ENCODE assay signal across 1 cellular context in the genomic region with DNA sequence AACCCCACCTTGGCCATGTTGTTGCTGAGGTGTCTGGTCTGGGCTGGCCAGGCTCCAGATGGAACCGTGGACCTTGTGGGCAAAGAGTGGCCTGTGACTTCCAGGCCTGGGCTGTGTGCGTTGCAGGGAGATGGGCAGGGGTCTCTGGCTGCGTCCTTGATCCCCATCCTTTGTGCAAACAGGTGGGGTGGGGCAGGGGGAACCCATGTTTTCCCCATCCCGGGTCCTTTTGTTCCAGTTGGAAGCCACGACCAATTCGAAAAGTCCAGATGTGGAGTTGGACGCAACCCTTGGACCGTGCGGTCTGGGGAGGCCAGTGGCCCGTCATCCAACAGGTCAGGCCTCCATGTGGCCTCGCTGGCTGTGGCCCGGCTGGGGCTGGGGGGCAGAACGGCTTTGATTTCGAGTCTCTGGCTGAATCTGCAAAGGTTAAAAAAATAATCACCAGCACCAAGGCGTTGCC.
TF ChIP-seq lines count a peak whose summit lies in the region.

No MANE protein-coding gene starts in this region.

TF ChIP-seq in HepG2, 621 proteins besides CTCF, POLR2A, EP300 and RAD21 (continued from another document):
- no peak for TF ChIP-seq ZBTB20 (CRISPR knock-in tag; IDR thresholded peaks at IDR 0.05; ENCODE audit: borderline replicate concordance, low read depth)
- peak; percentile 74; the same call in 1 of the 2 replicates for TF ChIP-seq ZBTB42 (CRISPR knock-in tag; IDR thresholded peaks at IDR 0.05)
- no peak for TF ChIP-seq SETDB1 (CRISPR knock-in tag; IDR thresholded peaks at IDR 0.05; ENCODE audit: borderline replicate concordance)
- 0 out of 2 replicates have a peak, but pooled peaks have one; percentile 7 for TF ChIP-seq FOXA3 (CRISPR knock-in tag; IDR thresholded peaks at IDR 0.05)
- TF ChIP-seq CEBPZ (IDR thresholded peaks at IDR 0.05; ENCODE audit: low read length): no peak
- peak; percentile 48; the same call in 1 of the 2 replicates for TF ChIP-seq MTA1 (CRISPR knock-in tag; IDR thresholded peaks at IDR 0.05; ENCODE audit: borderline replicate concordance)
- 0 out of 2 replicates have a peak, but pooled peaks have one; percentile 9 for TF ChIP-seq ZNF121 (CRISPR knock-in tag; IDR thresholded peaks at IDR 0.05)
- peak; percentile 59 for TF ChIP-seq HOXA3 (CRISPR knock-in tag; IDR thresholded peaks at IDR 0.05)
- TF ChIP-seq GATAD2A (CRISPR knock-in tag; IDR thresholded peaks at IDR 0.05): peak; percentile 5
- TF ChIP-seq ZNF546 (CRISPR knock-in tag; conservative IDR thresholded peaks at IDR 0.05): 0 out of 2 replicates have a peak, but pooled peaks have one; percentile 25
- TF ChIP-seq TARDBP (CRISPR knock-in tag; IDR thresholded peaks at IDR 0.05): 0 out of 2 replicates have a peak, but pooled peaks have one; percentile 45
- no peak for TF ChIP-seq ZNF496 (CRISPR knock-in tag; IDR thresholded peaks at IDR 0.05; ENCODE audit: insufficient replicate concordance)
- no peak for TF ChIP-seq NR2F1 (CRISPR knock-in tag; IDR thresholded peaks at IDR 0.05)
- peak; percentile 77 for TF ChIP-seq ZNF687 (CRISPR knock-in tag; IDR thresholded peaks at IDR 0.05)
- no peak for TF ChIP-seq TOE1 (CRISPR knock-in tag; IDR thresholded peaks at IDR 0.05)
- TF ChIP-seq, protein P1, sequence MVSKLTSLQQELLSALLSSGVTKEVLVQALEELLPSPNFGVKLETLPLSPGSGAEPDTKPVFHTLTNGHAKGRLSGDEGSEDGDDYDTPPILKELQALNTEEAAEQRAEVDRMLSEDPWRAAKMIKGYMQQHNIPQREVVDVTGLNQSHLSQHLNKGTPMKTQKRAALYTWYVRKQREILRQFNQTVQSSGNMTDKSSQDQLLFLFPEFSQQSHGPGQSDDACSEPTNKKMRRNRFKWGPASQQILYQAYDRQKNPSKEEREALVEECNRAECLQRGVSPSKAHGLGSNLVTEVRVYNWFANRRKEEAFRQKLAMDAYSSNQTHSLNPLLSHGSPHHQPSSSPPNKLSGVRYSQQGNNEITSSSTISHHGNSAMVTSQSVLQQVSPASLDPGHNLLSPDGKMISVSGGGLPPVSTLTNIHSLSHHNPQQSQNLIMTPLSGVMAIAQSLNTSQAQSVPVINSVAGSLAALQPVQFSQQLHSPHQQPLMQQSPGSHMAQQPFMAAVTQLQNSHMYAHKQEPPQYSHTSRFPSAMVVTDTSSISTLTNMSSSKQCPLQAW (CRISPR knock-in tag; IDR thresholded peaks at IDR 0.05): no peak
- TF ChIP-seq NR2F6 (IDR thresholded peaks at IDR 0.05): no peak; the same call in 1 of the 2 replicates
- peak; percentile 29; the same call in 1 of the 2 replicates for TF ChIP-seq NR2F6 (CRISPR knock-in tag; IDR thresholded peaks at IDR 0.05)
- TF ChIP-seq GFI1 (CRISPR knock-in tag; IDR thresholded peaks at IDR 0.05; ENCODE audit: borderline replicate concordance): 0 out of 2 replicates have a peak, but pooled peaks have one; percentile 45
- TF ChIP-seq PCBP1 (IDR thresholded peaks at IDR 0.05; ENCODE audit: borderline replicate concordance, low read depth, low read length): peak; percentile 81; the same call in 1 of the 2 replicates
- no peak for TF ChIP-seq SP4 (CRISPR knock-in tag; IDR thresholded peaks at IDR 0.05)
- TF ChIP-seq HNF4G (IDR thresholded peaks at IDR 0.05; ENCODE audit: borderline replicate concordance, low read depth, low read length): peak; percentile 55; the same call in 1 of the 2 replicates
- TF ChIP-seq HNF4G (CRISPR knock-in tag; IDR thresholded peaks at IDR 0.05; ENCODE audit: borderline replicate concordance, low read depth): no peak
- TF ChIP-seq SOX13 (IDR thresholded peaks at IDR 0.05): no peak
- TF ChIP-seq SOX13 (CRISPR knock-in tag; conservative IDR thresholded peaks at IDR 0.05 in 1 of 2, IDR thresholded peaks at IDR 0.05 in 1 of 2): 0 out of 4 replicates have a peak, but pooled peaks of 1 of the 2 experiments have one; percentile 5
- no peak for TF ChIP-seq REXO4 (CRISPR knock-in tag; IDR thresholded peaks at IDR 0.05; ENCODE audit: borderline replicate concordance)
- TF ChIP-seq ZNF644 (CRISPR knock-in tag; IDR thresholded peaks at IDR 0.05; ENCODE audit: low read depth): peak; percentile 20; the same call in 1 of the 2 replicates
